Comparison of ENCODE assay signal across 1 cellular context in genomic region chr3:52047295-52047960, GRCh38.
TF ChIP-seq lines count a peak whose summit lies in the region.

No MANE protein-coding gene starts in this region.

TF ChIP-seq in GM23338, 12 proteins besides CTCF, POLR2A, EP300 and RAD21 (continued from another document):
- TF ChIP-seq, protein P1, sequence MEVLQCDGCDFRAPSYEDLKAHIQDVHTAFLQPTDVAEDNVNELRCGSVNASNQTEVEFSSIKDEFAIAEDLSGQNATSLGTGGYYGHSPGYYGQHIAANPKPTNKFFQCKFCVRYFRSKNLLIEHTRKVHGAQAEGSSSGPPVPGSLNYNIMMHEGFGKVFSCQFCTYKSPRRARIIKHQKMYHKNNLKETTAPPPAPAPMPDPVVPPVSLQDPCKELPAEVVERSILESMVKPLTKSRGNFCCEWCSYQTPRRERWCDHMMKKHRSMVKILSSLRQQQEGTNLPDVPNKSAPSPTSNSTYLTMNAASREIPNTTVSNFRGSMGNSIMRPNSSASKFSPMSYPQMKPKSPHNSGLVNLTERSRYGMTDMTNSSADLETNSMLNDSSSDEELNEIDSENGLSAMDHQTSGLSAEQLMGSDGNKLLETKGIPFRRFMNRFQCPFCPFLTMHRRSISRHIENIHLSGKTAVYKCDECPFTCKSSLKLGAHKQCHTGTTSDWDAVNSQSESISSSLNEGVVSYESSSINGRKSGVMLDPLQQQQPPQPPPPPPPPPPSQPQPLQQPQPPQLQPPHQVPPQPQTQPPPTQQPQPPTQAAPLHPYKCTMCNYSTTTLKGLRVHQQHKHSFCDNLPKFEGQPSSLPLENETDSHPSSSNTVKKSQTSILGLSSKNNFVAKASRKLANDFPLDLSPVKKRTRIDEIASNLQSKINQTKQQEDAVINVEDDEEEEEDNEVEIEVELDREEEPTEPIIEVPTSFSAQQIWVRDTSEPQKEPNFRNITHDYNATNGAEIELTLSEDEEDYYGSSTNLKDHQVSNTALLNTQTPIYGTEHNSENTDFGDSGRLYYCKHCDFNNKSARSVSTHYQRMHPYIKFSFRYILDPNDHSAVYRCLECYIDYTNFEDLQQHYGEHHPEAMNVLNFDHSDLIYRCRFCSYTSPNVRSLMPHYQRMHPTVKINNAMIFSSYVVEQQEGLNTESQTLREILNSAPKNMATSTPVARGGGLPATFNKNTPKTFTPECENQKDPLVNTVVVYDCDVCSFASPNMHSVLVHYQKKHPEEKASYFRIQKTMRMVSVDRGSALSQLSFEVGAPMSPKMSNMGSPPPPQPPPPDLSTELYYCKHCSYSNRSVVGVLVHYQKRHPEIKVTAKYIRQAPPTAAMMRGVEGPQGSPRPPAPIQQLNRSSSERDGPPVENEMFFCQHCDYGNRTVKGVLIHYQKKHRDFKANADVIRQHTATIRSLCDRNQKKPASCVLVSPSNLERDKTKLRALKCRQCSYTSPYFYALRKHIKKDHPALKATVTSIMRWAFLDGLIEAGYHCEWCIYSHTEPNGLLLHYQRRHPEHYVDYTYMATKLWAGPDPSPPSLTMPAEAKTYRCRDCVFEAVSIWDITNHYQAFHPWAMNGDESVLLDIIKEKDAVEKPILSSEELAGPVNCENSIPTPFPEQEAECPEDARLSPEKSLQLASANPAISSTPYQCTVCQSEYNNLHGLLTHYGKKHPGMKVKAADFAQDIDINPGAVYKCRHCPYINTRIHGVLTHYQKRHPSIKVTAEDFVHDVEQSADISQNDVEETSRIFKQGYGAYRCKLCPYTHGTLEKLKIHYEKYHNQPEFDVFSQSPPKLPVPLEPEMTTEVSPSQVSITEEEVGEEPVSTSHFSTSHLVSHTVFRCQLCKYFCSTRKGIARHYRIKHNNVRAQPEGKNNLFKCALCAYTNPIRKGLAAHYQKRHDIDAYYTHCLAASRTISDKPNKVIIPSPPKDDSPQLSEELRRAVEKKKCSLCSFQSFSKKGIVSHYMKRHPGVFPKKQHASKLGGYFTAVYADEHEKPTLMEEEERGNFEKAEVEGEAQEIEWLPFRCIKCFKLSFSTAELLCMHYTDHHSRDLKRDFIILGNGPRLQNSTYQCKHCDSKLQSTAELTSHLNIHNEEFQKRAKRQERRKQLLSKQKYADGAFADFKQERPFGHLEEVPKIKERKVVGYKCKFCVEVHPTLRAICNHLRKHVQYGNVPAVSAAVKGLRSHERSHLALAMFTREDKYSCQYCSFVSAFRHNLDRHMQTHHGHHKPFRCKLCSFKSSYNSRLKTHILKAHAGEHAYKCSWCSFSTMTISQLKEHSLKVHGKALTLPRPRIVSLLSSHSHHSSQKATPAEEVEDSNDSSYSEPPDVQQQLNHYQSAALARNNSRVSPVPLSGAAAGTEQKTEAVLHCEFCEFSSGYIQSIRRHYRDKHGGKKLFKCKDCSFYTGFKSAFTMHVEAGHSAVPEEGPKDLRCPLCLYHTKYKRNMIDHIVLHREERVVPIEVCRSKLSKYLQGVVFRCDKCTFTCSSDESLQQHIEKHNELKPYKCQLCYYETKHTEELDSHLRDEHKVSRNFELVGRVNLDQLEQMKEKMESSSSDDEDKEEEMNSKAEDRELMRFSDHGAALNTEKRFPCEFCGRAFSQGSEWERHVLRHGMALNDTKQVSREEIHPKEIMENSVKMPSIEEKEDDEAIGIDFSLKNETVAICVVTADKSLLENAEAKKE (CRISPR knock-in tag; IDR thresholded peaks at IDR 0.05): no peak
- TF ChIP-seq ETS1 (IDR thresholded peaks at IDR 0.05): no peak
- TF ChIP-seq ZNF114 (CRISPR knock-in tag; IDR thresholded peaks at IDR 0.05): no peak
